9 cellular contexts compared by ENCODE assay signal in genomic region chr17:73340093-73340596, GRCh38. TPM values are rescaled to one million over a fixed set of nuclear protein-coding genes. Genes with fewer than 3 reads are reported as not detected.
DNase-seq lines count a peak whose midpoint lies in the region; ATAC-seq and TF ChIP-seq lines count a peak whose summit lies in the region.
"Had no signal": no experiment of that assay in that cellular context is flagged by ENCODE, and none has a peak within 500 bp of the region (broad histone marks: within the 10 kb centered on the region; RNA-seq: fewer than 3 reads in every experiment).

No MANE protein-coding gene starts in this region.

- no peaks in the 10 kb centered on the region for H3K36me3 ChIP-seq in heart left ventricle
- no peaks in the 10 kb centered on the region for H3K36me3 ChIP-seq in vagina
- H3K36me3 ChIP-seq: neutrophil had no signal

- no peak overlapping the region for H3K4me3 ChIP-seq in heart left ventricle
- no peak overlapping the region for H3K4me3 ChIP-seq in vagina

- H3K9me3 ChIP-seq in heart left ventricle (no peaks in the 10 kb centered on the region), vagina (no peaks in the 10 kb centered on the region)
- H3K9me3 ChIP-seq: neutrophil had no signal

- H3K27me3 ChIP-seq in heart left ventricle (no peaks in the 10 kb centered on the region), vagina (no peaks in the 10 kb centered on the region)
- H3K27me3 ChIP-seq: neutrophil had no signal

- peaks cover 6% of the 10 kb centered on the region for H3K4me1 Mint-ChIP-seq in activated CD4-positive, alpha-beta memory T cell treated with anti-CD3 and anti-CD28 coated beads, Interleukin-2, amount 10 ng/mL, durations not matched to agents 7 days and 5 days

- H3K4me1 ChIP-seq in heart left ventricle (peaks cover 0 to 37% (median 17%) of the 10 kb centered on the region in 12 donors), vagina (peaks cover 80% of the 10 kb centered on the region)

- DNase-seq in Right ventricle myocardium inferior (ENCODE audit: missing footprints) = peak; percentile 58
- no peak for DNase-seq in heart left ventricle
- DNase-seq in activated CD4-positive, alpha-beta memory T cell treated with anti-CD3 and anti-CD28 coated beads, Interleukin-2, amount 10 ng/mL, durations not matched to agents 7 days and 5 days = peak; percentile 16
- peak; percentile 94 for DNase-seq in kidney tubule cell (ENCODE audit: low spot score)
- peak in 1 of 2 donors; percentile 94 for DNase-seq in vagina (ENCODE audit: extremely low spot score in 2 of 2)
- no peak for DNase-seq in DMS53 (lab: John Stamatoyannopoulos, UW)

- CTCF ChIA-PET in activated CD4-positive, alpha-beta memory T cell treated with anti-CD3 and anti-CD28 coated beads, Interleukin-2, amount 10 ng/mL, durations not matched to agents 7 days and 5 days (lab: Charles Lee) = interaction anchor here (1.1 kb wide), 1 partner anchor 783 kb away, joined by 4 read pairs; no protein-coding TSS in a partner anchor

- H3K27ac ChIP-seq in heart left ventricle (peak overlapping the region in 2 of 12 donors; percentile 15 to 91), vagina (peak overlapping the region; percentile 95)
- H3K27ac ChIP-seq: neutrophil had no signal

- no peaks in the 10 kb centered on the region for H3K9me3 Mint-ChIP-seq in activated CD4-positive, alpha-beta memory T cell treated with anti-CD3 and anti-CD28 coated beads, Interleukin-2, amount 10 ng/mL, durations not matched to agents 7 days and 5 days

- no peak overlapping the region for H3K4me3 Mint-ChIP-seq in activated CD4-positive, alpha-beta memory T cell treated with anti-CD3 and anti-CD28 coated beads, Interleukin-2, amount 10 ng/mL, durations not matched to agents 7 days and 5 days

- H3K27ac Mint-ChIP-seq in activated CD4-positive, alpha-beta memory T cell treated with anti-CD3 and anti-CD28 coated beads, Interleukin-2, amount 10 ng/mL, durations not matched to agents 7 days and 5 days = no peak overlapping the region

- no peak for ATAC-seq in Right ventricle myocardium inferior
- no peak for ATAC-seq in heart left ventricle
- no peak for ATAC-seq in HG02642 (IDR thresholded peaks at IDR 0.05; ENCODE audit: poor library complexity, unreplicated experiment)
- ATAC-seq in HG03025 (IDR thresholded peaks at IDR 0.05; ENCODE audit: low FRiP score, unreplicated experiment) = no peak

- no peaks in the 10 kb centered on the region for H3K36me3 Mint-ChIP-seq in activated CD4-positive, alpha-beta memory T cell treated with anti-CD3 and anti-CD28 coated beads, Interleukin-2, amount 10 ng/mL, durations not matched to agents 7 days and 5 days (ENCODE audit: low read depth)

- TF ChIP-seq POLR2A in heart left ventricle (IDR thresholded peaks at IDR 0.05) (no peak), vagina (IDR thresholded peaks at IDR 0.05) (no peak)

- WGBS in heart left ventricle, 4 donors = 88 to 91% (median 91%) methylated on average over 7 of the region's 7 CpGs

- intact Hi-C loops in Right ventricle myocardium inferior (cut with DNase I) = no loop called here
- intact Hi-C loops in heart left ventricle (cut with DNase I) = no loop called here
- intact Hi-C loops in vagina (cut with DNase I) = no loop called here

- TF ChIP-seq CTCF in heart left ventricle (IDR thresholded peaks at IDR 0.05) (no peak), vagina (IDR thresholded peaks at IDR 0.05) (peak in 1 of 3 experiments; percentile 47)

- H3K27me3 Mint-ChIP-seq in activated CD4-positive, alpha-beta memory T cell treated with anti-CD3 and anti-CD28 coated beads, Interleukin-2, amount 10 ng/mL, durations not matched to agents 7 days and 5 days = no peaks in the 10 kb centered on the region

- POLR2A ChIA-PET in activated CD4-positive, alpha-beta memory T cell treated with anti-CD3 and anti-CD28 coated beads, Interleukin-2, amount 10 ng/mL, durations not matched to agents 7 days and 5 days (lab: Charles Lee) = no interaction called here

RNA-seq across cellular contexts. Expression of gene CDC42EP4, which starts 28.3 kb away (rescaled TPM):
- total RNA-seq in Right ventricle myocardium inferior = 58.8 TPM
- 100 to 1,000 TPM in 1 of 9 donors, 10 to 100 TPM in 8; 21.8 to 103 (median 37.5) TPM for total RNA-seq in heart left ventricle
- polyA plus RNA-seq in heart left ventricle = 10 to 100 TPM; 18.6 to 65.3 TPM
- 1 to 10 TPM; 3.6 to 3.8 TPM for total RNA-seq in activated CD4-positive, alpha-beta memory T cell treated with anti-CD3 and anti-CD28 coated beads, Interleukin-2, amount 10 ng/mL, durations not matched to agents 7 days and 5 days
- total RNA-seq in vagina = 73.7 TPM

Comparison
In these comparisons a context has a peak if more than half of its experiments do, and no peak if none do; other contexts are left out.
1. DNase-seq: peak in Right ventricle myocardium inferior (single experiment), activated CD4-positive, alpha-beta memory T cell treated with anti-CD3 and anti-CD28 coated beads, Interleukin-2, amount 10 ng/mL, durations not matched to agents 7 days and 5 days (single experiment) and kidney tubule cell (single experiment); none in heart left ventricle (0 of 5) and DMS53 (single experiment).
2. RNA of gene CDC42EP4, which starts 28.3 kb away (total RNA-seq): 73.7 TPM in vagina (single experiment), 58.8 TPM in Right ventricle myocardium inferior (single experiment) and 21.8 to 103 TPM in heart left ventricle; 3.6 to 3.8 TPM in activated CD4-positive, alpha-beta memory T cell treated with anti-CD3 and anti-CD28 coated beads, Interleukin-2, amount 10 ng/mL, durations not matched to agents 7 days and 5 days; every median in the first group is over 4 times any median in the second.